16 cellular contexts compared by ENCODE assay signal in the genomic region with DNA sequence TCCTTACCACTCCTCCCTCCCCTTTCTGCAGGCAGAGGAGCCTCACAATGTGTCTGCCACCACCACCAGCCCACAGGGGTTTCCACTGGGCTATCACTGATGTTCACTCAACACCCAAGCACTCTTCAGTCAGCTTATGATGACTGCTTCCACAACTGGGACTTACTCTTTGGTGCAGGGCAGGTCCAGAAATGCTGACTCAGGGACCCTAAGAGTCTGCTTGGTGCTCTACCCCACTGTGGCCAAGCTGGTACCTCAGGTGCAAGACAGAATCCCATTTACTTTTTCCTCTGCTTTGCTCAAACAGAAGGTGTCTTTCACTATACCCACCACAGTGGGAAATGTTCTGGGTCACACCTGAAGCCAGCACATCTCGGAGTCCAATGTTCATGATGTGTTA. TPM values are rescaled to one million over a fixed set of nuclear protein-coding genes. Genes with fewer than 3 reads are reported as not detected.
DNase-seq lines count a peak whose midpoint lies in the region; ATAC-seq and TF ChIP-seq lines count a peak whose summit lies in the region.
"Had no signal": no experiment of that assay in that cellular context is flagged by ENCODE, and none has a peak within 500 bp of the region (broad histone marks: within the 10 kb centered on the region; RNA-seq: fewer than 3 reads in every experiment).

No MANE protein-coding gene starts in this region.

- peaks cover 87% of the 10 kb centered on the region for H3K9me3 Mint-ChIP-seq in activated naive CD8-positive, alpha-beta T cell treated with anti-CD3 and anti-CD28 coated beads, Interleukin-2, amount 50 U/mL, for 24 hours

- H3K4me1 Mint-ChIP-seq in activated naive CD8-positive, alpha-beta T cell treated with anti-CD3 and anti-CD28 coated beads, Interleukin-2, amount 50 U/mL, for 24 hours: peaks cover 12% of the 10 kb centered on the region

- no peak overlapping the region for H3K27ac Mint-ChIP-seq in activated naive CD8-positive, alpha-beta T cell treated with anti-CD3 and anti-CD28 coated beads, Interleukin-2, amount 50 U/mL, for 24 hours
- H3K27ac Mint-ChIP-seq: CD4-positive, alpha-beta T cell had no signal

- H3K4me2 ChIP-seq in BLaER1: no peak overlapping the region
- H3K4me2 ChIP-seq in IMR-90 (ENCODE audit: low read depth, low read length): no peak overlapping the region

- H3K4me1 ChIP-seq in BLaER1 (no peaks in the 10 kb centered on the region), IMR-90 (ENCODE audit: control insufficient read depth, insufficient read depth, low read length) (no peaks in the 10 kb centered on the region), skeletal muscle tissue (ENCODE audit: control insufficient read depth in 3 of 3, insufficient read depth in 3 of 3, low read length in 3 of 3) (no peaks in the 10 kb centered on the region)

- intact Hi-C loops in IMR-90 (cut with micrococcal nuclease): no loop called here

- no peak overlapping the region for H2BK20ac ChIP-seq in IMR-90 (ENCODE audit: low read depth, low read length)

- no peak for TF ChIP-seq POLR2A in IMR-90 (IDR thresholded peaks at IDR 0.05; ENCODE audit: low read depth, low read length)

- TF ChIP-seq RAD21 in IMR-90 (IDR thresholded peaks at IDR 0.05; ENCODE audit: low read length): no peak

- no peak overlapping the region for H3K27ac ChIP-seq in BLaER1
- H3K27ac ChIP-seq in IMR-90 (ENCODE audit: insufficient read depth, low read length): no peak overlapping the region
- H3K27ac ChIP-seq in skeletal muscle tissue (ENCODE audit: low read depth, low read length): no peak overlapping the region

- no peaks in the 10 kb centered on the region for H3K27me3 ChIP-seq in BLaER1
- H3K27me3 ChIP-seq in IMR-90 (ENCODE audit: control insufficient read depth, insufficient read depth, low read length): no peaks in the 10 kb centered on the region
- H3K27me3 ChIP-seq in skeletal muscle tissue (ENCODE audit: control insufficient read depth in 3 of 3, insufficient read depth in 3 of 3, low read length in 3 of 3): no peaks in the 10 kb centered on the region

- H4K5ac ChIP-seq in IMR-90 (ENCODE audit: low read depth, low read length): no peak overlapping the region

- ATAC-seq in IMR-90 (ENCODE audit: low read depth): no peak
- no peak for ATAC-seq in activated naive CD8-positive, alpha-beta T cell treated with anti-CD3 and anti-CD28 coated beads, Interleukin-2, amount 50 U/mL, for 24 hours
- ATAC-seq: GM12878, Panc1 had no signal

- no peak overlapping the region for H2AK9ac ChIP-seq in IMR-90 (replicated peaks; ENCODE audit: low read depth, low read length, poor library complexity)

- no peak overlapping the region for H3K18ac ChIP-seq in IMR-90 (ENCODE audit: low read depth, low read length)

- H2BK5ac ChIP-seq in IMR-90 (ENCODE audit: low read depth, low read length, poor library complexity, severe bottlenecking): no peak overlapping the region

- no peak overlapping the region for H2BK15ac ChIP-seq in IMR-90 (ENCODE audit: low read depth, low read length)

- no TSS peak for BruUV-seq in IMR-90 (replicated peaks; lab: Mats Ljungman, UMichigan)

- H3K36me3 ChIP-seq in BLaER1 (peaks cover 97% of the 10 kb centered on the region), IMR-90 (ENCODE audit: control insufficient read depth, insufficient read depth, low read length) (peaks cover 28% of the 10 kb centered on the region), skeletal muscle tissue (ENCODE audit: control insufficient read depth in 3 of 3, insufficient read depth in 3 of 3, low read length in 3 of 3) (peaks cover 25 to 32% (median 29%) of the 10 kb centered on the region in 3 donors)

- no peak overlapping the region for H3K56ac ChIP-seq in IMR-90 (ENCODE audit: extremely low read depth, insufficient read depth, low read length)

- peaks cover 98% of the 10 kb centered on the region for H3K36me3 Mint-ChIP-seq in activated naive CD8-positive, alpha-beta T cell treated with anti-CD3 and anti-CD28 coated beads, Interleukin-2, amount 50 U/mL, for 24 hours (ENCODE audit: low read depth)

- H3K14ac ChIP-seq in IMR-90 (replicated peaks; ENCODE audit: low read depth, low read length): no peak overlapping the region

- in situ Hi-C loops in IMR-90 (cut with MboI; ENCODE audit: low sequenced_read_pairs): no loop called here

- POLR2A ChIA-PET in IMR-90 (lab: Charles Lee; ENCODE audit: unreplicated experiment): no interaction called here

- CTCF ChIA-PET in IMR-90 (lab: Yijun Ruan, JAX): no interaction called here

- H4K8ac ChIP-seq in IMR-90 (ENCODE audit: low read depth in 2 of 2, low read length in 2 of 2): no peak overlapping the region

- H3K9ac ChIP-seq in BLaER1 (no peak overlapping the region), IMR-90 (ENCODE audit: low read depth, low read length) (no peak overlapping the region), skeletal muscle tissue (ENCODE audit: low read depth in 1 of 3, low read length in 3 of 3) (no peak overlapping the region)

- peak overlapping the region; percentile 47 for H3K4me3 ChIP-seq in BLaER1
- H3K4me3 ChIP-seq in IMR-90 (ENCODE audit: insufficient read depth, low read depth, low read length): no peak overlapping the region
- peak overlapping the region; percentile 20; the same call in 1 of the 2 replicates for H3K4me3 ChIP-seq in iPS-18c (ENCODE audit: insufficient read depth, low read depth, low read length)
- peak overlapping the region; percentile 3 to 45 (median 42) for H3K4me3 ChIP-seq in skeletal muscle tissue (ENCODE audit: low read length in 3 of 3)
- H3K4me3 ChIP-seq: GM12878 had no signal

- H2AFZ ChIP-seq in IMR-90 (replicated peaks; ENCODE audit: low read length, poor library complexity): no peak overlapping the region

- H3K9me1 ChIP-seq in IMR-90 (ENCODE audit: insufficient read depth, low read length): no peaks in the 10 kb centered on the region

- no peak overlapping the region for H3K23ac ChIP-seq in IMR-90 (ENCODE audit: low read depth, low read length)

- no CpG with 5 or more reads among the region's 1 CpG for WGBS in IMR-90 (ENCODE audit: extremely low coverage in 2 of 2, insufficient read length in 1 of 2), 2 experiments

- no peak overlapping the region for H2AK5ac ChIP-seq in IMR-90 (ENCODE audit: low read depth, low read length)

- H2BK120ac ChIP-seq in IMR-90 (ENCODE audit: low read depth, low read length): no peak overlapping the region

- no peak overlapping the region for H3K4me3 Mint-ChIP-seq in activated naive CD8-positive, alpha-beta T cell treated with anti-CD3 and anti-CD28 coated beads, Interleukin-2, amount 50 U/mL, for 24 hours
- H3K4me3 Mint-ChIP-seq: CD4-positive, alpha-beta T cell had no signal

- H3K79me1 ChIP-seq in IMR-90 (ENCODE audit: low read depth in 1 of 2, low read length in 2 of 2): peaks cover 8 to 17% of the 10 kb centered on the region in 2 experiments

- no peaks in the 10 kb centered on the region for H3K27me3 Mint-ChIP-seq in activated naive CD8-positive, alpha-beta T cell treated with anti-CD3 and anti-CD28 coated beads, Interleukin-2, amount 50 U/mL, for 24 hours
- H3K27me3 Mint-ChIP-seq: CD4-positive, alpha-beta T cell had no signal

- H4K20me1 ChIP-seq in BLaER1 (no peaks in the 10 kb centered on the region; the same call in 1 of the 2 replicates), IMR-90 (ENCODE audit: insufficient read depth, low read length) (no peaks in the 10 kb centered on the region)

- no peak overlapping the region for H3K4ac ChIP-seq in IMR-90 (ENCODE audit: low read depth, low read length)

- H4K91ac ChIP-seq in IMR-90 (ENCODE audit: insufficient read depth, low read depth, low read length): no peak overlapping the region

- dilution Hi-C loops in IMR-90 (cut with HindIII; ENCODE audit: low sequenced_read_pairs, unreplicated experiment): no loop called here

- TF ChIP-seq CTCF in IMR-90 (conservative IDR thresholded peaks at IDR 0.05; ENCODE audit: low read depth, low read length): no peak

- no peak for DNase-seq in IMR-90
- DNase-seq in NCI-H774 (lab: John Stamatoyannopoulos, UW): no peak
- DNase-seq in activated naive CD8-positive, alpha-beta T cell treated with anti-CD3 and anti-CD28 coated beads, Interleukin-2, amount 50 U/mL, for 24 hours: no peak
- DNase-seq in stimulated activated CD4-positive, alpha-beta T cell treated with anti-CD3 and anti-CD28 coated beads, Interleukin-2, amount 100 ng/mL, for 24 hours: no peak
- DNase-seq: CD4-positive, alpha-beta T cell; DMS79 treated with DMSO at 0.1 percent for 48 hours; NCI-H1048; NCI-H1436 treated with DMSO at 0.1 percent for 48 hours; NCI-H2029 treated with DMSO at 0.1 percent for 48 hours; NCI-H510A; NCI-H82 had no signal

- H3K9me3 ChIP-seq in BLaER1 (peaks cover 99% of the 10 kb centered on the region), IMR-90 (ENCODE audit: control insufficient read depth, insufficient read depth, low read length) (peaks cover 44% of the 10 kb centered on the region), iPS-18c (ENCODE audit: control insufficient read depth, insufficient read depth, low read length) (peaks cover 27% of the 10 kb centered on the region), skeletal muscle tissue (ENCODE audit: control insufficient read depth in 3 of 3, low read length in 3 of 3) (peaks cover 26 to 50% (median 27%) of the 10 kb centered on the region in 3 donors)

TF ChIP-seq in IMR-90, 13 proteins besides CTCF, POLR2A, EP300 and RAD21:
- TF ChIP-seq SMC3 (IDR thresholded peaks at IDR 0.05; ENCODE audit: low read depth, low read length) (no peak), FOS (IDR thresholded peaks at IDR 0.05; ENCODE audit: low read depth, low read length) (no peak), RFX5 (IDR thresholded peaks at IDR 0.05; ENCODE audit: low read depth, low read length) (no peak), BHLHE40 (IDR thresholded peaks at IDR 0.05; ENCODE audit: low read depth, low read length) (no peak), MAFK (IDR thresholded peaks at IDR 0.05; ENCODE audit: low read depth, low read length) (peak; percentile 72), NFE2L2 (IDR thresholded peaks at IDR 0.05; ENCODE audit: low read depth, low read length) (no peak), CHD1 (IDR thresholded peaks at IDR 0.05; ENCODE audit: low read depth, low read length) (no peak)

RNA-seq across cellular contexts. Expression of a gene that starts 40.1 kb away (rescaled TPM):
- 15.6 and 22.2 TPM in 2 replicates for total RNA-seq in IMR-90 (2012; rRNA removed)
- polyA plus RNA-seq in IMR-90 (2012; rRNA removed): 2.2 and 2.5 TPM in 2 replicates
- polyA plus RNA-seq in IMR-90 (2012; cell fraction: cytosol; rRNA removed): 0.55 and 3.8 TPM in 2 replicates
- polyA plus RNA-seq in IMR-90 (2012; cell fraction: nucleus; rRNA removed; ENCODE audit: low replicate concordance): 0.82 and 2.9 TPM in 2 replicates
- total RNA-seq in skeletal muscle tissue: 4.2 TPM
